In genomic region chr10:110671788-110672579, GRCh38 we compare ENCODE assay signal across 8 cellular contexts. TPM values are rescaled to one million over a fixed set of nuclear protein-coding genes. Genes with fewer than 3 reads are reported as not detected.
DNase-seq lines count a peak whose midpoint lies in the region; ATAC-seq, FAIRE-seq and TF ChIP-seq lines count a peak whose summit lies in the region.

No MANE protein-coding gene starts in this region.

- peaks cover 13% of the 10 kb centered on the region for H3K27me3 Mint-ChIP-seq in GM23338 (ENCODE audit: insufficient read depth, low read depth, poor library complexity)

- H2AFZ ChIP-seq in GM23338: peak overlapping the region; percentile 86

- H3K4me1 ChIP-seq in GM23338 (ENCODE audit: insufficient read depth): peaks cover 22% of the 10 kb centered on the region

- H3K36me3 Mint-ChIP-seq in GM23338 (ENCODE audit: low read depth): no peaks in the 10 kb centered on the region

- no peaks in the 10 kb centered on the region for H4K20me1 ChIP-seq in GM23338 (replicated peaks; ENCODE audit: insufficient read depth)

- H3K36me3 ChIP-seq in GM23338 (ENCODE audit: insufficient read depth): no peaks in the 10 kb centered on the region
- no peaks in the 10 kb centered on the region for H3K36me3 ChIP-seq in bronchial epithelial cell (ENCODE audit: control insufficient read depth, insufficient read depth, low read length)

- no peaks in the 10 kb centered on the region for H3F3A ChIP-seq in GM23338 (replicated peaks; ENCODE audit: low read depth)

- peaks cover 25% of the 10 kb centered on the region for H3K4me1 Mint-ChIP-seq in GM23338

- peak overlapping the region; percentile 68 for H3K4me3 Mint-ChIP-seq in GM23338

- ATAC-seq in GM23338: peak; percentile 79

- no peak for FAIRE-seq in bronchial epithelial cell (lab: Jason Lieb, UNC)

- H3K4me2 ChIP-seq in GM23338: peak overlapping the region; percentile 88

- POLR2A ChIA-PET in GM10248 (lab: Yijun Ruan, JAX): interaction anchor here (0.7 kb wide), 1 partner anchor 35 kb away, joined by 3 read pairs; no protein-coding TSS in a partner anchor

- H3K27ac ChIP-seq in GM23338 (ENCODE audit: low read depth): no peak overlapping the region

- DNase-seq in GM10248 (ENCODE audit: extremely low spot score): peak; percentile 89
- DNase-seq in GM23338 (ENCODE audit: low spot score): peak; percentile 88
- DNase-seq in Kasumi-1 (lab: John Stamatoyannopoulos, UW): peak; percentile 92 to 97
- DNase-seq in bronchial epithelial cell (ENCODE audit: low read depth): peak; percentile 22
- peak; percentile 91 for DNase-seq in islet precursor cell
- peak; percentile 70 for DNase-seq in stimulated activated CD4-positive, alpha-beta T cell treated with anti-CD3 and anti-CD28 coated beads, Interleukin-12 subunit alpha, Interleukin-12 subunit beta, amount 100 ng/mL, for 4 hours
- DNase-seq in NCI-H1048 (lab: John Stamatoyannopoulos, UW): no peak

- CTCF ChIA-PET in GM10248 (lab: Yijun Ruan, JAX): interaction anchor here (0.7 to 5.6 kb wide), 66 partner anchors 9 to 1465 kb away, joined by 3 to 72 read pairs (median 4); partner anchors contain the start of genes RBM20 and SMNDC1

- peaks cover 70% of the 10 kb centered on the region for H3K27me3 ChIP-seq in GM23338 (ENCODE audit: insufficient read depth)
- no peaks in the 10 kb centered on the region for H3K27me3 ChIP-seq in bronchial epithelial cell (ENCODE audit: control insufficient read depth, insufficient read depth, low read length)

- H3K9me2 ChIP-seq in GM23338 (ENCODE audit: insufficient read depth): no peaks in the 10 kb centered on the region

- H3K79me2 ChIP-seq in GM23338 (replicated peaks; ENCODE audit: insufficient read depth): no peaks in the 10 kb centered on the region

- peak overlapping the region; percentile 67 for H3K4me3 ChIP-seq in GM23338
- peak overlapping the region; percentile 75 for H3K4me3 ChIP-seq in WI38 (ENCODE audit: low read depth, low read length)
- H3K4me3 ChIP-seq in bronchial epithelial cell (ENCODE audit: low read depth, low read length): peak overlapping the region; percentile 27

- TF ChIP-seq CTCF in GM10248 (IDR thresholded peaks at IDR 0.05; ENCODE audit: control extremely low read depth, extremely low read depth, low read depth, missing control alignments) (peak; percentile 90), GM23338 (conservative IDR thresholded peaks at IDR 0.05; ENCODE audit: low read depth in 2 of 2) (peak; percentile 71 to 75), WI38 (IDR thresholded peaks at IDR 0.05; ENCODE audit: low read depth, low read length) (peak; percentile 99), bronchial epithelial cell (IDR thresholded peaks at IDR 0.05; ENCODE audit: insufficient read depth, low read length, severe bottlenecking) (peak; percentile 80)

- no peak overlapping the region for H3K27ac Mint-ChIP-seq in GM23338

- H3K9me3 Mint-ChIP-seq in GM23338: no peaks in the 10 kb centered on the region

TF ChIP-seq in GM23338, 12 proteins besides CTCF, POLR2A, EP300 and RAD21:
- TF ChIP-seq EZH2 (IDR thresholded peaks at IDR 0.05; ENCODE audit: low read depth, unreplicated experiment) (peak; percentile 25), EZH2phosphoT487 (IDR thresholded peaks at IDR 0.05; ENCODE audit: unreplicated experiment) (no peak), NANOG (IDR thresholded peaks at IDR 0.05; ENCODE audit: borderline replicate concordance) (no peak)
- TF ChIP-seq, protein P1, sequence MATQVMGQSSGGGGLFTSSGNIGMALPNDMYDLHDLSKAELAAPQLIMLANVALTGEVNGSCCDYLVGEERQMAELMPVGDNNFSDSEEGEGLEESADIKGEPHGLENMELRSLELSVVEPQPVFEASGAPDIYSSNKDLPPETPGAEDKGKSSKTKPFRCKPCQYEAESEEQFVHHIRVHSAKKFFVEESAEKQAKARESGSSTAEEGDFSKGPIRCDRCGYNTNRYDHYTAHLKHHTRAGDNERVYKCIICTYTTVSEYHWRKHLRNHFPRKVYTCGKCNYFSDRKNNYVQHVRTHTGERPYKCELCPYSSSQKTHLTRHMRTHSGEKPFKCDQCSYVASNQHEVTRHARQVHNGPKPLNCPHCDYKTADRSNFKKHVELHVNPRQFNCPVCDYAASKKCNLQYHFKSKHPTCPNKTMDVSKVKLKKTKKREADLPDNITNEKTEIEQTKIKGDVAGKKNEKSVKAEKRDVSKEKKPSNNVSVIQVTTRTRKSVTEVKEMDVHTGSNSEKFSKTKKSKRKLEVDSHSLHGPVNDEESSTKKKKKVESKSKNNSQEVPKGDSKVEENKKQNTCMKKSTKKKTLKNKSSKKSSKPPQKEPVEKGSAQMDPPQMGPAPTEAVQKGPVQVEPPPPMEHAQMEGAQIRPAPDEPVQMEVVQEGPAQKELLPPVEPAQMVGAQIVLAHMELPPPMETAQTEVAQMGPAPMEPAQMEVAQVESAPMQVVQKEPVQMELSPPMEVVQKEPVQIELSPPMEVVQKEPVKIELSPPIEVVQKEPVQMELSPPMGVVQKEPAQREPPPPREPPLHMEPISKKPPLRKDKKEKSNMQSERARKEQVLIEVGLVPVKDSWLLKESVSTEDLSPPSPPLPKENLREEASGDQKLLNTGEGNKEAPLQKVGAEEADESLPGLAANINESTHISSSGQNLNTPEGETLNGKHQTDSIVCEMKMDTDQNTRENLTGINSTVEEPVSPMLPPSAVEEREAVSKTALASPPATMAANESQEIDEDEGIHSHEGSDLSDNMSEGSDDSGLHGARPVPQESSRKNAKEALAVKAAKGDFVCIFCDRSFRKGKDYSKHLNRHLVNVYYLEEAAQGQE (IDR thresholded peaks at IDR 0.05; ENCODE audit: unreplicated experiment): no peak
TF ChIP-seq in GM23338: peak in this region for 1.

RNA-seq across cellular contexts. Expression of gene RBM20, which starts 27.8 kb away (rescaled TPM):
- 0.04 and 0.17 TPM in 2 replicates for total RNA-seq in GM23338 (2014; rRNA removed; shearing (Covaris generic))
- polyA plus RNA-seq in GM23338 (2016; fragmentation: Nextera tagmentation; extraction: Ambion mirVana): 0.03 and 0.05 TPM in 2 replicates
- 1.8 TPM in 1 of 2 replicates, not detected in the other for total RNA-seq in bronchial epithelial cell
